Comparison of ENCODE assay signal across 20 cellular contexts in genomic region chrX:9102956-9103355, GRCh38.
DNase-seq lines count a peak whose midpoint lies in the region; FAIRE-seq and TF ChIP-seq lines count a peak whose summit lies in the region.
"Had no signal": no experiment of that assay in that cellular context is flagged by ENCODE, and none has a peak within 500 bp of the region (broad histone marks: within the 10 kb centered on the region; RNA-seq: fewer than 3 reads in every experiment).

No MANE protein-coding gene starts in this region.

- H3K4me3 ChIP-seq in astrocyte (ENCODE audit: insufficient read depth, low read depth, low read length) (no peak overlapping the region), skeletal muscle cell (ENCODE audit: low read depth, low read length) (no peak overlapping the region), spleen (no peak overlapping the region), trophoblast cell (ENCODE audit: low read depth, low read length) (no peak overlapping the region)
- H3K4me3 ChIP-seq: BLaER1, GM12878 had no signal

- TF ChIP-seq POLR2A in spleen (IDR thresholded peaks at IDR 0.05): no peak

- no peaks in the 10 kb centered on the region for H4K20me1 ChIP-seq in astrocyte (ENCODE audit: insufficient read depth, low read length)
- H4K20me1 ChIP-seq: BLaER1 had no signal

- no peaks in the 10 kb centered on the region for H3K79me1 ChIP-seq in trophoblast cell (ENCODE audit: low read length)

- no peak overlapping the region for H3K14ac ChIP-seq in trophoblast cell (ENCODE audit: low read length)

- H3K27ac ChIP-seq in astrocyte (ENCODE audit: low read depth, low read length): no peak overlapping the region
- H3K27ac ChIP-seq in spleen: no peak overlapping the region
- no peak overlapping the region for H3K27ac ChIP-seq in trophoblast cell (ENCODE audit: low read depth, low read length)
- H3K27ac ChIP-seq: BLaER1 had no signal

- H3K4me1 ChIP-seq in astrocyte (ENCODE audit: insufficient read depth, low read length): no peaks in the 10 kb centered on the region
- no peaks in the 10 kb centered on the region for H3K4me1 ChIP-seq in spleen
- H3K4me1 ChIP-seq in trophoblast cell (ENCODE audit: control insufficient read depth in 1 of 2, insufficient read depth in 2 of 2, low read length in 2 of 2): no peaks in the 10 kb centered on the region

- H3K36me3 Mint-ChIP-seq in astrocyte (ENCODE audit: low read depth, unreplicated experiment): no peaks in the 10 kb centered on the region
- H3K36me3 Mint-ChIP-seq: CD14-positive monocyte; CD4-positive, alpha-beta memory T cell had no signal

- WGBS in spleen, 5 donors: 69 to 91% (median 85%) methylated on average over 4 of the region's 4 CpGs
- WGBS in trophoblast cell (ENCODE audit: extremely low coverage, insufficient coverage, insufficient read length): no CpG with 5 or more reads among the region's 4 CpGs

- H4K12ac ChIP-seq in trophoblast cell (ENCODE audit: low read depth, low read length): no peak overlapping the region

- no peak overlapping the region for H2BK12ac ChIP-seq in trophoblast cell (ENCODE audit: low read length)

- H3K4me1 Mint-ChIP-seq in astrocyte (ENCODE audit: low read depth, unreplicated experiment): no peaks in the 10 kb centered on the region
- H3K4me1 Mint-ChIP-seq: CD4-positive, alpha-beta memory T cell had no signal

- H3K9me3 Mint-ChIP-seq in astrocyte (ENCODE audit: unreplicated experiment): no peaks in the 10 kb centered on the region

- intact Hi-C loops in spleen (cut with DNase I; ENCODE audit: low total_unique reads): no loop called here

- H2AK5ac ChIP-seq in trophoblast cell (ENCODE audit: low read length): no peak overlapping the region

- no peak overlapping the region for H4K91ac ChIP-seq in trophoblast cell (ENCODE audit: low read depth, low read length)

- no peak overlapping the region for H3K18ac ChIP-seq in trophoblast cell (ENCODE audit: low read length)

- DNase-seq in LHCN-M2 (ENCODE audit: low read depth) (peak; percentile 12), astrocyte (ENCODE audit: low read depth) (no peak), skeletal muscle cell (ENCODE audit: low read depth) (peak; percentile 10), spleen (no peak), HT-29 (ENCODE audit: low spot score) (no peak), trophoblast cell (no peak), frontal cortex (ENCODE audit: low spot score in 2 of 2) (no peak)
- DNase-seq: AML-193; CD4-positive, alpha-beta memory T cell; DMS153; DMS79; GF-D8; GOT3; H7 had no signal

- H3K23ac ChIP-seq in trophoblast cell (ENCODE audit: low read length): no peak overlapping the region

- H3K4me2 ChIP-seq in astrocyte (ENCODE audit: low read length) (no peak overlapping the region), trophoblast cell (ENCODE audit: low read length) (no peak overlapping the region)
- H3K4me2 ChIP-seq: BLaER1 had no signal

- H3K27ac Mint-ChIP-seq in astrocyte (ENCODE audit: unreplicated experiment): no peak overlapping the region
- H3K27ac Mint-ChIP-seq: CD14-positive monocyte, IgD-negative memory B cell had no signal

- no peaks in the 10 kb centered on the region for H3K79me2 ChIP-seq in astrocyte (ENCODE audit: insufficient read depth, low read length)
- H3K79me2 ChIP-seq in trophoblast cell (ENCODE audit: control insufficient read depth, insufficient read depth, low read length, poor library complexity): no peaks in the 10 kb centered on the region

- no peak overlapping the region for H2AFZ ChIP-seq in astrocyte (ENCODE audit: low read depth, low read length)
- H2AFZ ChIP-seq in trophoblast cell (ENCODE audit: insufficient read depth, low read length, poor library complexity): no peak overlapping the region

- no peak for TF ChIP-seq CTCF in astrocyte (IDR thresholded peaks at IDR 0.05; ENCODE audit: insufficient read depth, low read depth, low read length)
- TF ChIP-seq CTCF in spleen (IDR thresholded peaks at IDR 0.05 in 8 of 11, conservative IDR thresholded peaks at IDR 0.05 in 3 of 11): no peak

- H3K9me3 ChIP-seq in astrocyte (ENCODE audit: insufficient read depth, low read depth, low read length) (no peaks in the 10 kb centered on the region), spleen (no peaks in the 10 kb centered on the region), trophoblast cell (ENCODE audit: insufficient read depth, low read depth, low read length) (no peaks in the 10 kb centered on the region)
- H3K9me3 ChIP-seq: BLaER1 had no signal

- no peak overlapping the region for H4K8ac ChIP-seq in trophoblast cell (ENCODE audit: low read depth, low read length)

- H3K9ac ChIP-seq in astrocyte (ENCODE audit: low read length) (no peak overlapping the region), trophoblast cell (ENCODE audit: low read length) (no peak overlapping the region)
- H3K9ac ChIP-seq: BLaER1 had no signal

- H2BK5ac ChIP-seq in trophoblast cell (ENCODE audit: low read depth, low read length, poor library complexity): no peak overlapping the region

- H3K4ac ChIP-seq in trophoblast cell (ENCODE audit: low read depth, low read length): no peak overlapping the region

- no peaks in the 10 kb centered on the region for H3K27me3 Mint-ChIP-seq in astrocyte (ENCODE audit: low read depth, unreplicated experiment)
- H3K27me3 Mint-ChIP-seq: CD4-positive, alpha-beta memory T cell had no signal

- no peak overlapping the region for H2BK120ac ChIP-seq in trophoblast cell (ENCODE audit: insufficient read depth, low read length, poor library complexity)

- H3K27me3 ChIP-seq in astrocyte (ENCODE audit: insufficient read depth, low read length): no peaks in the 10 kb centered on the region
- no peaks in the 10 kb centered on the region for H3K27me3 ChIP-seq in spleen (replicated peaks in 1 of 7)
- no peaks in the 10 kb centered on the region for H3K27me3 ChIP-seq in trophoblast cell (ENCODE audit: insufficient read depth, low read length)
- H3K27me3 ChIP-seq: BLaER1 had no signal

- no peak overlapping the region for H3K4me3 Mint-ChIP-seq in astrocyte (ENCODE audit: unreplicated experiment)
- H3K4me3 Mint-ChIP-seq: CD14-positive monocyte; CD4-positive, alpha-beta memory T cell; IgD-negative memory B cell had no signal

- H3K36me3 ChIP-seq in astrocyte (ENCODE audit: insufficient read depth, low read length) (no peaks in the 10 kb centered on the region), spleen (no peaks in the 10 kb centered on the region), trophoblast cell (ENCODE audit: control insufficient read depth in 1 of 2, insufficient read depth in 2 of 2, low read length in 2 of 2) (no peaks in the 10 kb centered on the region)
- H3K36me3 ChIP-seq: BLaER1 had no signal

- FAIRE-seq in astrocyte (lab: Jason Lieb, UNC) (peak; percentile 80), frontal cortex (lab: Jason Lieb, UNC) (no peak)
- FAIRE-seq: A204.1, GM12878, HepG2 had no signal

Comparison
In these comparisons a context has a peak if more than half of its experiments do, and no peak if none do; other contexts are left out.
1. DNase-seq: peak in LHCN-M2 (single experiment) and skeletal muscle cell (single experiment); none in astrocyte (single experiment), spleen (single experiment), HT-29 (single experiment), trophoblast cell (0 of 2) and frontal cortex (0 of 2).